ENCODE assay signal across 1 cellular context in the genomic region with DNA sequence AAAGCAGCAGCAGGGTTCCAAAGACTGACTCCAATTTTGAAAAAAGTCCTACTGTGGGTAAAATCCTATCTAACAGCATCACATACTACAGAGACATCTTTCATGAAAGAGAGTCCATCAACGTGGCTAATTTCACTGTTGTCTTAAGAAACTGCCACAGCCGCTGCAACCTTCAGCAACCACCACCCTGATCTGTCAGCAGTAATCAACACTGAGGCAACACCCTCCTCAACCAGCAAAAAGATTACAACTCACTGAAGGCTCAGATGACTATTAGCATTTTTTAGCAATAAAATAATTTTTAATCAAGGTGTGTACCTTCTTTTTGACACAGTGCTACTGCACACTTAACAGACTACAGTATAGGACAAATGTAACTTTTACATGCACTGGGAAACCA.
TF ChIP-seq lines count a peak whose summit lies in the region.

No MANE protein-coding gene starts in this region.

TF ChIP-seq in K562, 482 proteins besides CTCF, POLR2A, EP300 and RAD21 (continued from another document):
- TF ChIP-seq PCBP2 (IDR thresholded peaks at IDR 0.05; ENCODE audit: low read depth, low read length, poor library complexity, severe bottlenecking), result no peak
- TF ChIP-seq EZH2 (IDR thresholded peaks at IDR 0.05; ENCODE audit: borderline replicate concordance, low read depth, low read length), result no peak
- TF ChIP-seq TFAM (CRISPR knock-in tag; conservative IDR thresholded peaks at IDR 0.05), result no peak
- no peak for TF ChIP-seq TAF9B (IDR thresholded peaks at IDR 0.05; ENCODE audit: partially characterized antibody)
- TF ChIP-seq NFATC3 (IDR thresholded peaks at IDR 0.05), result no peak
- TF ChIP-seq CBX3 (IDR thresholded peaks at IDR 0.05; ENCODE audit: borderline replicate concordance in 1 of 2, low read length in 2 of 2), result no peak
- peak; percentile 40; the same call in 1 of the 2 replicates for TF ChIP-seq PKNOX1 (IDR thresholded peaks at IDR 0.05)
- no peak for TF ChIP-seq PBX2 (CRISPR knock-in tag; IDR thresholded peaks at IDR 0.05; ENCODE audit: low read depth)
- peak; percentile 30; the same call in 1 of the 2 replicates for TF ChIP-seq PBX2 (tag; conservative IDR thresholded peaks at IDR 0.05; ENCODE audit: low read depth)
